1 cellular context compared by ENCODE assay signal in the genomic region with DNA sequence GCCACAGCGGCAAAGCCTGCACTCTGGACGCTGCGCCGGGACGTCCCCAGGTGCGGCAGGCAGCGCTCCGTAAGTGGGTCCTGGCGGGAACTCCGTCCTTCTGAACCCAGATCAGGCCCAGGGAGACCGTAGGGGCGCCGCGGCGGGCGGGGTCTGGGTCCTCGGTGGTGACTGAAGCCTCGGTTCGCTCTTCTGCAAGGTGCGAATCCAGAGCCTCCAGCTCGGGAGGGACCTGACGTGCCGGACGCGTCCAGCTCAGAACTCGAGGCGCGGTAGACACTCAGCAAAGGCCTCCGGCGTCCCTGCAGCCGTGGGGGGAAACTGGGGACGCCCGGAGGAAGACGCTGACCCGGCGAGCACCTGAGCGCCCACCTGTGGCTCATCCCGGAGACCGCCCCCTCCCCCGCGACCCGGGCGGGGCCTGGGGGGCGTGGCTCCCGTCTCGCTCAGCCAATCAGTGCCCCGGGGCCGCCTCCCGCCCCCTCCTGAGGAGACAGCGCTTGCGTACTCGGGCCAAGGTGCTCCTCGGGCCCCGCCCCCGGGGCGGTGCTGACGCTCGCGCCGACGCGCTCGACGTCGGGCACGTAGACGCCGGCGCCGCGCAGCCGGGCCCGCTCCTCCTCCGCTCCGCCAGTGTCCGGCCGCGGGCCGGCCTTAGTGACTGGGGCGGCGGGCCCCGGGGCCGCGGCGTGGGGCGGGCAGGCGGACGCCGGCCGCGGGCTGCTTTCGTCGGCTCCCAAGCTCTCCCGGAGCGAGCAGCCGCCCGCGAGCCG.
TF ChIP-seq lines count a peak whose summit lies in the region.

A gene (plus strand): TSS at position 587 of the 773 bp plus-strand sequence. CDS start 1,483 bp downstream, outside the sequence.

TF ChIP-seq in H1, 55 proteins besides CTCF, POLR2A, EP300 and RAD21:
- TF ChIP-seq GABPA (IDR thresholded peaks at IDR 0.05; ENCODE audit: borderline replicate concordance, insufficient read depth, low read length), result 0 out of 2 replicates have a peak, but pooled peaks have one; percentile 51
- no peak for TF ChIP-seq EZH2 (IDR thresholded peaks at IDR 0.05; ENCODE audit: low read depth, low read length, severe bottlenecking)
- TF ChIP-seq, protein P1, sequence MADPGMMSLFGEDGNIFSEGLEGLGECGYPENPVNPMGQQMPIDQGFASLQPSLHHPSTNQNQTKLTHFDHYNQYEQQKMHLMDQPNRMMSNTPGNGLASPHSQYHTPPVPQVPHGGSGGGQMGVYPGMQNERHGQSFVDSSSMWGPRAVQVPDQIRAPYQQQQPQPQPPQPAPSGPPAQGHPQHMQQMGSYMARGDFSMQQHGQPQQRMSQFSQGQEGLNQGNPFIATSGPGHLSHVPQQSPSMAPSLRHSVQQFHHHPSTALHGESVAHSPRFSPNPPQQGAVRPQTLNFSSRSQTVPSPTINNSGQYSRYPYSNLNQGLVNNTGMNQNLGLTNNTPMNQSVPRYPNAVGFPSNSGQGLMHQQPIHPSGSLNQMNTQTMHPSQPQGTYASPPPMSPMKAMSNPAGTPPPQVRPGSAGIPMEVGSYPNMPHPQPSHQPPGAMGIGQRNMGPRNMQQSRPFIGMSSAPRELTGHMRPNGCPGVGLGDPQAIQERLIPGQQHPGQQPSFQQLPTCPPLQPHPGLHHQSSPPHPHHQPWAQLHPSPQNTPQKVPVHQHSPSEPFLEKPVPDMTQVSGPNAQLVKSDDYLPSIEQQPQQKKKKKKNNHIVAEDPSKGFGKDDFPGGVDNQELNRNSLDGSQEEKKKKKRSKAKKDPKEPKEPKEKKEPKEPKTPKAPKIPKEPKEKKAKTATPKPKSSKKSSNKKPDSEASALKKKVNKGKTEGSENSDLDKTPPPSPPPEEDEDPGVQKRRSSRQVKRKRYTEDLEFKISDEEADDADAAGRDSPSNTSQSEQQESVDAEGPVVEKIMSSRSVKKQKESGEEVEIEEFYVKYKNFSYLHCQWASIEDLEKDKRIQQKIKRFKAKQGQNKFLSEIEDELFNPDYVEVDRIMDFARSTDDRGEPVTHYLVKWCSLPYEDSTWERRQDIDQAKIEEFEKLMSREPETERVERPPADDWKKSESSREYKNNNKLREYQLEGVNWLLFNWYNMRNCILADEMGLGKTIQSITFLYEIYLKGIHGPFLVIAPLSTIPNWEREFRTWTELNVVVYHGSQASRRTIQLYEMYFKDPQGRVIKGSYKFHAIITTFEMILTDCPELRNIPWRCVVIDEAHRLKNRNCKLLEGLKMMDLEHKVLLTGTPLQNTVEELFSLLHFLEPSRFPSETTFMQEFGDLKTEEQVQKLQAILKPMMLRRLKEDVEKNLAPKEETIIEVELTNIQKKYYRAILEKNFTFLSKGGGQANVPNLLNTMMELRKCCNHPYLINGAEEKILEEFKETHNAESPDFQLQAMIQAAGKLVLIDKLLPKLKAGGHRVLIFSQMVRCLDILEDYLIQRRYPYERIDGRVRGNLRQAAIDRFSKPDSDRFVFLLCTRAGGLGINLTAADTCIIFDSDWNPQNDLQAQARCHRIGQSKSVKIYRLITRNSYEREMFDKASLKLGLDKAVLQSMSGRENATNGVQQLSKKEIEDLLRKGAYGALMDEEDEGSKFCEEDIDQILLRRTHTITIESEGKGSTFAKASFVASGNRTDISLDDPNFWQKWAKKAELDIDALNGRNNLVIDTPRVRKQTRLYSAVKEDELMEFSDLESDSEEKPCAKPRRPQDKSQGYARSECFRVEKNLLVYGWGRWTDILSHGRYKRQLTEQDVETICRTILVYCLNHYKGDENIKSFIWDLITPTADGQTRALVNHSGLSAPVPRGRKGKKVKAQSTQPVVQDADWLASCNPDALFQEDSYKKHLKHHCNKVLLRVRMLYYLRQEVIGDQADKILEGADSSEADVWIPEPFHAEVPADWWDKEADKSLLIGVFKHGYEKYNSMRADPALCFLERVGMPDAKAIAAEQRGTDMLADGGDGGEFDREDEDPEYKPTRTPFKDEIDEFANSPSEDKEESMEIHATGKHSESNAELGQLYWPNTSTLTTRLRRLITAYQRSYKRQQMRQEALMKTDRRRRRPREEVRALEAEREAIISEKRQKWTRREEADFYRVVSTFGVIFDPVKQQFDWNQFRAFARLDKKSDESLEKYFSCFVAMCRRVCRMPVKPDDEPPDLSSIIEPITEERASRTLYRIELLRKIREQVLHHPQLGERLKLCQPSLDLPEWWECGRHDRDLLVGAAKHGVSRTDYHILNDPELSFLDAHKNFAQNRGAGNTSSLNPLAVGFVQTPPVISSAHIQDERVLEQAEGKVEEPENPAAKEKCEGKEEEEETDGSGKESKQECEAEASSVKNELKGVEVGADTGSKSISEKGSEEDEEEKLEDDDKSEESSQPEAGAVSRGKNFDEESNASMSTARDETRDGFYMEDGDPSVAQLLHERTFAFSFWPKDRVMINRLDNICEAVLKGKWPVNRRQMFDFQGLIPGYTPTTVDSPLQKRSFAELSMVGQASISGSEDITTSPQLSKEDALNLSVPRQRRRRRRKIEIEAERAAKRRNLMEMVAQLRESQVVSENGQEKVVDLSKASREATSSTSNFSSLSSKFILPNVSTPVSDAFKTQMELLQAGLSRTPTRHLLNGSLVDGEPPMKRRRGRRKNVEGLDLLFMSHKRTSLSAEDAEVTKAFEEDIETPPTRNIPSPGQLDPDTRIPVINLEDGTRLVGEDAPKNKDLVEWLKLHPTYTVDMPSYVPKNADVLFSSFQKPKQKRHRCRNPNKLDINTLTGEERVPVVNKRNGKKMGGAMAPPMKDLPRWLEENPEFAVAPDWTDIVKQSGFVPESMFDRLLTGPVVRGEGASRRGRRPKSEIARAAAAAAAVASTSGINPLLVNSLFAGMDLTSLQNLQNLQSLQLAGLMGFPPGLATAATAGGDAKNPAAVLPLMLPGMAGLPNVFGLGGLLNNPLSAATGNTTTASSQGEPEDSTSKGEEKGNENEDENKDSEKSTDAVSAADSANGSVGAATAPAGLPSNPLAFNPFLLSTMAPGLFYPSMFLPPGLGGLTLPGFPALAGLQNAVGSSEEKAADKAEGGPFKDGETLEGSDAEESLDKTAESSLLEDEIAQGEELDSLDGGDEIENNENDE (IDR thresholded peaks at IDR 0.05; ENCODE audit: insufficient replicate concordance, low read length), result no peak
- TF ChIP-seq SIX5 (IDR thresholded peaks at IDR 0.05; ENCODE audit: low read depth, low read length), result no peak
- no peak for TF ChIP-seq TAF7 (optimal IDR thresholded peaks at IDR 0.05; ENCODE audit: borderline replicate concordance, low read depth, low read length)
- no peak for TF ChIP-seq BRCA1 (IDR thresholded peaks at IDR 0.05; ENCODE audit: low read depth, low read length)
- TF ChIP-seq BCL11A (IDR thresholded peaks at IDR 0.05; ENCODE audit: low read depth in 2 of 2, low read length in 2 of 2), result no peak
- no peak for TF ChIP-seq CBX5 (IDR thresholded peaks at IDR 0.05; ENCODE audit: low read depth, low read length)
- TF ChIP-seq BACH1 (IDR thresholded peaks at IDR 0.05; ENCODE audit: low read length), result no peak
- peak; percentile 35; the same call in 1 of the 2 replicates for TF ChIP-seq SP1 (IDR thresholded peaks at IDR 0.05; ENCODE audit: low read depth, low read length)
- TF ChIP-seq, protein P2, sequence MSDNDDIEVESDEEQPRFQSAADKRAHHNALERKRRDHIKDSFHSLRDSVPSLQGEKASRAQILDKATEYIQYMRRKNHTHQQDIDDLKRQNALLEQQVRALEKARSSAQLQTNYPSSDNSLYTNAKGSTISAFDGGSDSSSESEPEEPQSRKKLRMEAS (IDR thresholded peaks at IDR 0.05), result peak; percentile 43; the same call in 1 of the 2 replicates
- 0 out of 4 replicates have a peak, but pooled peaks of 1 of the 2 experiments have one; percentile 30 for TF ChIP-seq SIN3A (conservative IDR thresholded peaks at IDR 0.05 in 1 of 2, IDR thresholded peaks at IDR 0.05 in 1 of 2; ENCODE audit: low read depth in 1 of 2, low read length in 2 of 2)
- no peak for TF ChIP-seq SP2 (IDR thresholded peaks at IDR 0.05; ENCODE audit: low read length)
- TF ChIP-seq SIRT6 (IDR thresholded peaks at IDR 0.05; ENCODE audit: low read length), result no peak
- TF ChIP-seq KDM5A (IDR thresholded peaks at IDR 0.05; ENCODE audit: low read length), result no peak
- TF ChIP-seq SUZ12 (IDR thresholded peaks at IDR 0.05; ENCODE audit: low read length), result no peak
- no peak for TF ChIP-seq CEBPB (IDR thresholded peaks at IDR 0.05; ENCODE audit: low read depth, low read length)
- peak; percentile 67 for TF ChIP-seq TAF1 (IDR thresholded peaks at IDR 0.05; ENCODE audit: low read depth, low read length)
- no peak for TF ChIP-seq RFX5 (IDR thresholded peaks at IDR 0.05; ENCODE audit: borderline replicate concordance, low read depth, low read length)
- peak; percentile 36; the same call in 1 of the 2 replicates for TF ChIP-seq SP4 (IDR thresholded peaks at IDR 0.05; ENCODE audit: low read length)
- no peak for TF ChIP-seq CHD1 (IDR thresholded peaks at IDR 0.05; ENCODE audit: low read depth, low read length)
- no peak for TF ChIP-seq CBX8 (IDR thresholded peaks at IDR 0.05; ENCODE audit: borderline replicate concordance, low read depth, low read length)
- TF ChIP-seq, protein P3, sequence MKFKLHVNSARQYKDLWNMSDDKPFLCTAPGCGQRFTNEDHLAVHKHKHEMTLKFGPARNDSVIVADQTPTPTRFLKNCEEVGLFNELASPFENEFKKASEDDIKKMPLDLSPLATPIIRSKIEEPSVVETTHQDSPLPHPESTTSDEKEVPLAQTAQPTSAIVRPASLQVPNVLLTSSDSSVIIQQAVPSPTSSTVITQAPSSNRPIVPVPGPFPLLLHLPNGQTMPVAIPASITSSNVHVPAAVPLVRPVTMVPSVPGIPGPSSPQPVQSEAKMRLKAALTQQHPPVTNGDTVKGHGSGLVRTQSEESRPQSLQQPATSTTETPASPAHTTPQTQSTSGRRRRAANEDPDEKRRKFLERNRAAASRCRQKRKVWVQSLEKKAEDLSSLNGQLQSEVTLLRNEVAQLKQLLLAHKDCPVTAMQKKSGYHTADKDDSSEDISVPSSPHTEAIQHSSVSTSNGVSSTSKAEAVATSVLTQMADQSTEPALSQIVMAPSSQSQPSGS (IDR thresholded peaks at IDR 0.05; ENCODE audit: low read length), result no peak
- no peak for TF ChIP-seq NANOG (IDR thresholded peaks at IDR 0.05; ENCODE audit: insufficient read depth, low read depth, low read length, poor library complexity, severe bottlenecking)
- TF ChIP-seq TCF12 (IDR thresholded peaks at IDR 0.05; ENCODE audit: low read depth, low read length), result no peak
- TF ChIP-seq NRF1 (IDR thresholded peaks at IDR 0.05; ENCODE audit: low read depth, low read length), result no peak
- no peak for TF ChIP-seq FOSL1 (IDR thresholded peaks at IDR 0.05; ENCODE audit: insufficient read depth, low read depth, low read length)
- TF ChIP-seq KDM1A (IDR thresholded peaks at IDR 0.05; ENCODE audit: borderline replicate concordance, low read length), result no peak
- TF ChIP-seq, protein P4, sequence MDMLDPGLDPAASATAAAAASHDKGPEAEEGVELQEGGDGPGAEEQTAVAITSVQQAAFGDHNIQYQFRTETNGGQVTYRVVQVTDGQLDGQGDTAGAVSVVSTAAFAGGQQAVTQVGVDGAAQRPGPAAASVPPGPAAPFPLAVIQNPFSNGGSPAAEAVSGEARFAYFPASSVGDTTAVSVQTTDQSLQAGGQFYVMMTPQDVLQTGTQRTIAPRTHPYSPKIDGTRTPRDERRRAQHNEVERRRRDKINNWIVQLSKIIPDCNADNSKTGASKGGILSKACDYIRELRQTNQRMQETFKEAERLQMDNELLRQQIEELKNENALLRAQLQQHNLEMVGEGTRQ (IDR thresholded peaks at IDR 0.05; ENCODE audit: low read length), result no peak
- TF ChIP-seq JUND (IDR thresholded peaks at IDR 0.05; ENCODE audit: low read length), result no peak
- TF ChIP-seq HDAC6 (IDR thresholded peaks at IDR 0.05; ENCODE audit: low read depth, low read length), result no peak
- TF ChIP-seq, protein P5, sequence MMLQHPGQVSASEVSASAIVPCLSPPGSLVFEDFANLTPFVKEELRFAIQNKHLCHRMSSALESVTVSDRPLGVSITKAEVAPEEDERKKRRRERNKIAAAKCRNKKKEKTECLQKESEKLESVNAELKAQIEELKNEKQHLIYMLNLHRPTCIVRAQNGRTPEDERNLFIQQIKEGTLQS (IDR thresholded peaks at IDR 0.05; ENCODE audit: insufficient read depth, low read depth, low read length), result no peak
- TF ChIP-seq CREB1 (IDR thresholded peaks at IDR 0.05), result peak; percentile 80
- no peak for TF ChIP-seq POU5F1 (IDR thresholded peaks at IDR 0.05; ENCODE audit: low read depth, low read length)
- no peak for TF ChIP-seq SRF (IDR thresholded peaks at IDR 0.05; ENCODE audit: low read depth, low read length)
- TF ChIP-seq TBP (IDR thresholded peaks at IDR 0.05; ENCODE audit: low read depth, low read length), result peak; percentile 38
- TF ChIP-seq PHF8 (conservative IDR thresholded peaks at IDR 0.05; ENCODE audit: low read depth, low read length), result peak; percentile 89; the same call in 1 of the 2 replicates
- no peak for TF ChIP-seq JUN (IDR thresholded peaks at IDR 0.05; ENCODE audit: low read depth, low read length)
- TF ChIP-seq ASH2L (IDR thresholded peaks at IDR 0.05; ENCODE audit: low read length), result no peak
- TF ChIP-seq, protein P6, sequence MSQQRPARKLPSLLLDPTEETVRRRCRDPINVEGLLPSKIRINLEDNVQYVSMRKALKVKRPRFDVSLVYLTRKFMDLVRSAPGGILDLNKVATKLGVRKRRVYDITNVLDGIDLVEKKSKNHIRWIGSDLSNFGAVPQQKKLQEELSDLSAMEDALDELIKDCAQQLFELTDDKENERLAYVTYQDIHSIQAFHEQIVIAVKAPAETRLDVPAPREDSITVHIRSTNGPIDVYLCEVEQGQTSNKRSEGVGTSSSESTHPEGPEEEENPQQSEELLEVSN (IDR thresholded peaks at IDR 0.05), result peak; percentile 43
- peak; percentile 78; the same call in 1 of the 2 replicates for TF ChIP-seq RBBP5 (IDR thresholded peaks at IDR 0.05; ENCODE audit: borderline replicate concordance, low read depth, low read length)
- TF ChIP-seq HDAC2 (IDR thresholded peaks at IDR 0.05; ENCODE audit: borderline replicate concordance in 1 of 2, low read depth in 2 of 2, low read length in 2 of 2), result no peak
- no peak for TF ChIP-seq CHD2 (IDR thresholded peaks at IDR 0.05; ENCODE audit: low read length)
- TF ChIP-seq TEAD4 (IDR thresholded peaks at IDR 0.05; ENCODE audit: low read depth, low read length), result no peak
- TF ChIP-seq CTBP2 (IDR thresholded peaks at IDR 0.05; ENCODE audit: borderline replicate concordance, insufficient read depth, insufficient read length, low read length), result no peak
- no peak for TF ChIP-seq RNF2 (IDR thresholded peaks at IDR 0.05; ENCODE audit: borderline replicate concordance, low read depth, low read length, missing control alignments, poor library complexity, severe bottlenecking)
- TF ChIP-seq RXRA (IDR thresholded peaks at IDR 0.05; ENCODE audit: insufficient read depth, low read depth, low read length), result no peak
- TF ChIP-seq MAFK (IDR thresholded peaks at IDR 0.05; ENCODE audit: low read depth, low read length), result no peak
- TF ChIP-seq GTF2F1 (IDR thresholded peaks at IDR 0.05; ENCODE audit: borderline replicate concordance, low read depth, low read length), result no peak
- no peak for TF ChIP-seq KDM4A (IDR thresholded peaks at IDR 0.05; ENCODE audit: low read depth, low read length, severe bottlenecking)
- TF ChIP-seq YY1 (IDR thresholded peaks at IDR 0.05; ENCODE audit: low read depth, low read length), result no peak
- TF ChIP-seq EGR1 (IDR thresholded peaks at IDR 0.05; ENCODE audit: borderline replicate concordance, low read depth, low read length), result peak; percentile 79
- no peak for TF ChIP-seq SAP30 (IDR thresholded peaks at IDR 0.05; ENCODE audit: insufficient read depth, insufficient replicate concordance, low read length)
- no peak for TF ChIP-seq POLR2AphosphoS5 (IDR thresholded peaks at IDR 0.05; ENCODE audit: low read depth, low read length)
- no peak for TF ChIP-seq ZNF274 (IDR thresholded peaks at IDR 0.05; ENCODE audit: borderline replicate concordance, extremely low read depth, low read length)
